Comparison of ENCODE assay signal across 1 cellular context in the genomic region with DNA sequence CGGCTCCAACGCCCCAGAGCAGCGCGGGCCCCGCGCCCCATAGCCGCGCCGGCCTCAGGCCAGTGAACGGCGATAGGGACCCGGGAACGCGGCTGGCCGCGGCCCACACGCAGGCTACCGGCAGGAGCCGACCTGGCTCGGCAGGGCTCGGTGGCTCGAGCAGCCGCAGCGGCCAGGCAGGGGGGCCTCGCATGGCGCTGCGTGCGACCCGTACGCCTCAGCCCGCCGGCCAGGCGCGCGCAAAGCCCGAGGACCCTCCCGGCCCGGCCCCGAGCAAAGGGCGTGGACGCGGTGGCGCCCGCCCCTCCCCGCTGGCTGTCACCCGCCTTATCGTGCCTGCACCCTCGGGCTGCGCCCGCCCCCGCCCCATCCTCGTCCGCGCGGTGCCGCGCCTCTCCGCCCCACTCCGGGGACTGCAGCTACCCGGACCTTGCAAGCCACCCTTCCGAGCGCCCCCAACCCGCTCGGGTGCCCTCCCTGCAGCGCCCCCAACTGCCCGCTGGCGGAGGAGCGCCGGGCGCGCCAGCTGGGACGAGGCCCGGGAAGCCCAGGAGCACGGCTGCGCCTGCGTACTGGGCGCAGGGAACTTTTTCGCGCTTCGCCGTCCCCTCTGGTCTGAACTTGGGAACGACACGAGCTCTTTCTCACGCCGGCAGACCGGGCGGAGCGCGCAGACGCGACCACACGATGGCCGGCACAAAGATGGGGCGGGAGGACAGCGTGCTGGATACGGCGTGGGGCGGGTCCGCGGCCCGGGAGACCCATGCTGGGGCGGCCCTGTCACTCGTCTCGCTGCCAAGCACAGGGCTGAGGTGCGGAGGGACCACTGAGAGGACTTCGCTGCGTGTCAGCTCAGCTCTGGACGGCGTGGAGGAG.
A peak's percentile ranks its signal among the peaks of the same experiment; 100 is the strongest.
TF ChIP-seq lines count a peak whose summit lies in the region.

Gene ABCB10 (minus strand): TSS at position 248 of the 876 bp plus-strand sequence. CDS start 55 bp downstream, at position 193.

TF ChIP-seq in HepG2, 621 proteins besides CTCF, POLR2A, EP300 and RAD21 (continued from another document and continues in another):
- TF ChIP-seq ZNF646 (CRISPR knock-in tag; IDR thresholded peaks at IDR 0.05) (no peak), ZNF225 (CRISPR knock-in tag; IDR thresholded peaks at IDR 0.05) (no peak), TCF12 (IDR thresholded peaks at IDR 0.05) (no peak), TCF12 (CRISPR knock-in tag; IDR thresholded peaks at IDR 0.05) (peak; percentile 23; the same call in 1 of the 2 replicates), DZIP1 (CRISPR knock-in tag; IDR thresholded peaks at IDR 0.05) (0 out of 2 replicates have a peak, but pooled peaks have one; percentile 47), ZNF143 (CRISPR knock-in tag; IDR thresholded peaks at IDR 0.05) (peak; percentile 38; the same call in 1 of the 2 replicates), MYNN (CRISPR knock-in tag; IDR thresholded peaks at IDR 0.05; ENCODE audit: low read depth) (no peak), RBAK (CRISPR knock-in tag; IDR thresholded peaks at IDR 0.05) (no peak), ZNF337 (CRISPR knock-in tag; IDR thresholded peaks at IDR 0.05; ENCODE audit: borderline replicate concordance, low read depth) (no peak), HNRNPL (IDR thresholded peaks at IDR 0.05; ENCODE audit: low read depth, low read length) (0 out of 2 replicates have a peak, but pooled peaks have one; percentile 53), ZNF878 (CRISPR knock-in tag; IDR thresholded peaks at IDR 0.05) (peak; percentile 76), CBX1 (IDR thresholded peaks at IDR 0.05; ENCODE audit: low read depth) (peak; percentile 80), CHCHD3 (CRISPR knock-in tag; IDR thresholded peaks at IDR 0.05) (no peak), ZSCAN21 (CRISPR knock-in tag; IDR thresholded peaks at IDR 0.05; ENCODE audit: borderline replicate concordance) (peak; percentile 88), ZSCAN30 (CRISPR knock-in tag; IDR thresholded peaks at IDR 0.05) (no peak), ZNF260 (CRISPR knock-in tag; IDR thresholded peaks at IDR 0.05; ENCODE audit: borderline replicate concordance, low read depth) (no peak), TEAD3 (CRISPR knock-in tag; optimal IDR thresholded peaks at IDR 0.05; ENCODE audit: borderline replicate concordance) (peak; percentile 52), ZNF441 (CRISPR knock-in tag; IDR thresholded peaks at IDR 0.05; ENCODE audit: borderline replicate concordance) (no peak), HNF4G (IDR thresholded peaks at IDR 0.05; ENCODE audit: borderline replicate concordance, low read depth, low read length) (no peak), HNF4G (CRISPR knock-in tag; IDR thresholded peaks at IDR 0.05; ENCODE audit: borderline replicate concordance, low read depth) (peak; percentile 74; the same call in 1 of the 2 replicates), MED8 (CRISPR knock-in tag; IDR thresholded peaks at IDR 0.05; ENCODE audit: insufficient replicate concordance) (peak; percentile 83), BCL6 (CRISPR knock-in tag; IDR thresholded peaks at IDR 0.05) (peak; percentile 17; the same call in 1 of the 2 replicates), MEF2D (CRISPR knock-in tag; IDR thresholded peaks at IDR 0.05) (no peak), ZNF556 (CRISPR knock-in tag; IDR thresholded peaks at IDR 0.05; ENCODE audit: borderline replicate concordance) (peak; percentile 92; the same call in 1 of the 2 replicates), ARNT (IDR thresholded peaks at IDR 0.05) (no peak), ZNF468 (CRISPR knock-in tag; IDR thresholded peaks at IDR 0.05) (no peak; the same call in 1 of the 2 replicates), RBM22 (optimal IDR thresholded peaks at IDR 0.05; ENCODE audit: low read length) (no peak), ZNF251 (CRISPR knock-in tag; IDR thresholded peaks at IDR 0.05) (0 out of 2 replicates have a peak, but pooled peaks have one; percentile 10), ZNF782 (CRISPR knock-in tag; IDR thresholded peaks at IDR 0.05; ENCODE audit: borderline replicate concordance) (peak; percentile 51; the same call in 1 of the 2 replicates)
- TF ChIP-seq, protein P1, sequence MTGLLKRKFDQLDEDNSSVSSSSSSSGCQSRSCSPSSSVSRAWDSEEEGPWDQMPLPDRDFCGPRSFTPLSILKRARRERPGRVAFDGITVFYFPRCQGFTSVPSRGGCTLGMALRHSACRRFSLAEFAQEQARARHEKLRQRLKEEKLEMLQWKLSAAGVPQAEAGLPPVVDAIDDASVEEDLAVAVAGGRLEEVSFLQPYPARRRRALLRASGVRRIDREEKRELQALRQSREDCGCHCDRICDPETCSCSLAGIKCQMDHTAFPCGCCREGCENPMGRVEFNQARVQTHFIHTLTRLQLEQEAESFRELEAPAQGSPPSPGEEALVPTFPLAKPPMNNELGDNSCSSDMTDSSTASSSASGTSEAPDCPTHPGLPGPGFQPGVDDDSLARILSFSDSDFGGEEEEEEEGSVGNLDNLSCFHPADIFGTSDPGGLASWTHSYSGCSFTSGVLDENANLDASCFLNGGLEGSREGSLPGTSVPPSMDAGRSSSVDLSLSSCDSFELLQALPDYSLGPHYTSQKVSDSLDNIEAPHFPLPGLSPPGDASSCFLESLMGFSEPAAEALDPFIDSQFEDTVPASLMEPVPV (CRISPR knock-in tag; IDR thresholded peaks at IDR 0.05) = no peak
- TF ChIP-seq, protein P2, sequence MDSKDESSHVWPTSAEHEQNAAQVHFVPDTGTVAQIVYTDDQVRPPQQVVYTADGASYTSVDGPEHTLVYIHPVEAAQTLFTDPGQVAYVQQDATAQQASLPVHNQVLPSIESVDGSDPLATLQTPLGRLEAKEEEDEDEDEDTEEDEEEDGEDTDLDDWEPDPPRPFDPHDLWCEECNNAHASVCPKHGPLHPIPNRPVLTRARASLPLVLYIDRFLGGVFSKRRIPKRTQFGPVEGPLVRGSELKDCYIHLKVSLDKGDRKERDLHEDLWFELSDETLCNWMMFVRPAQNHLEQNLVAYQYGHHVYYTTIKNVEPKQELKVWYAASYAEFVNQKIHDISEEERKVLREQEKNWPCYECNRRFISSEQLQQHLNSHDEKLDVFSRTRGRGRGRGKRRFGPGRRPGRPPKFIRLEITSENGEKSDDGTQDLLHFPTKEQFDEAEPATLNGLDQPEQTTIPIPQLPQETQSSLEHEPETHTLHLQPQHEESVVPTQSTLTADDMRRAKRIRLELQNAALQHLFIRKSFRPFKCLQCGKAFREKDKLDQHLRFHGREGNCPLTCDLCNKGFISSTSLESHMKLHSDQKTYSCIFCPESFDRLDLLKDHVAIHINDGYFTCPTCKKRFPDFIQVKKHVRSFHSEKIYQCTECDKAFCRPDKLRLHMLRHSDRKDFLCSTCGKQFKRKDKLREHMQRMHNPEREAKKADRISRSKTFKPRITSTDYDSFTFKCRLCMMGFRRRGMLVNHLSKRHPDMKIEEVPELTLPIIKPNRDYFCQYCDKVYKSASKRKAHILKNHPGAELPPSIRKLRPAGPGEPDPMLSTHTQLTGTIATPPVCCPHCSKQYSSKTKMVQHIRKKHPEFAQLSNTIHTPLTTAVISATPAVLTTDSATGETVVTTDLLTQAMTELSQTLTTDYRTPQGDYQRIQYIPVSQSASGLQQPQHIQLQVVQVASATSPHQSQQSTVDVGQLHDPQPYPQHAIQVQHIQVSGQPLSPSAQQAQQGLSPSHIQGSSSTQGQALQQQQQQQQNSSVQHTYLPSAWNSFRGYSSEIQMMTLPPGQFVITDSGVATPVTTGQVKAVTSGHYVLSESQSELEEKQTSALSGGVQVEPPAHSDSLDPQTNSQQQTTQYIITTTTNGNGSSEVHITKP (CRISPR knock-in tag; IDR thresholded peaks at IDR 0.05; ENCODE audit: low read depth) = no peak
- TF ChIP-seq, protein P3, sequence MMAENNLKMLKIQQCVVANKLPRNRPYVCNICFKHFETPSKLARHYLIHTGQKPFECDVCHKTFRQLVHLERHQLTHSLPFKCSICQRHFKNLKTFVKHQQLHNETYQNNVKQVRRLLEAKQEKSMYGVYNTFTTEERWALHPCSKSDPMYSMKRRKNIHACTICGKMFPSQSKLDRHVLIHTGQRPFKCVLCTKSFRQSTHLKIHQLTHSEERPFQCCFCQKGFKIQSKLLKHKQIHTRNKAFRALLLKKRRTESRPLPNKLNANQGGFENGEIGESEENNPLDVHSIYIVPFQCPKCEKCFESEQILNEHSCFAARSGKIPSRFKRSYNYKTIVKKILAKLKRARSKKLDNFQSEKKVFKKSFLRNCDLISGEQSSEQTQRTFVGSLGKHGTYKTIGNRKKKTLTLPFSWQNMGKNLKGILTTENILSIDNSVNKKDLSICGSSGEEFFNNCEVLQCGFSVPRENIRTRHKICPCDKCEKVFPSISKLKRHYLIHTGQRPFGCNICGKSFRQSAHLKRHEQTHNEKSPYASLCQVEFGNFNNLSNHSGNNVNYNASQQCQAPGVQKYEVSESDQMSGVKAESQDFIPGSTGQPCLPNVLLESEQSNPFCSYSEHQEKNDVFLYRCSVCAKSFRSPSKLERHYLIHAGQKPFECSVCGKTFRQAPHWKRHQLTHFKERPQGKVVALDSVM (CRISPR knock-in tag; IDR thresholded peaks at IDR 0.05) = peak; percentile 65
- TF ChIP-seq, protein P4, sequence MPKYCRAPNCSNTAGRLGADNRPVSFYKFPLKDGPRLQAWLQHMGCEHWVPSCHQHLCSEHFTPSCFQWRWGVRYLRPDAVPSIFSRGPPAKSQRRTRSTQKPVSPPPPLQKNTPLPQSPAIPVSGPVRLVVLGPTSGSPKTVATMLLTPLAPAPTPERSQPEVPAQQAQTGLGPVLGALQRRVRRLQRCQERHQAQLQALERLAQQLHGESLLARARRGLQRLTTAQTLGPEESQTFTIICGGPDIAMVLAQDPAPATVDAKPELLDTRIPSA (CRISPR knock-in tag; IDR thresholded peaks at IDR 0.05; ENCODE audit: borderline replicate concordance) = 0 out of 2 replicates have a peak, but pooled peaks have one; percentile 43
